9 cellular contexts compared by ENCODE assay signal in genomic region chr3:177694316-177694715, GRCh38.
DNase-seq lines count a peak whose midpoint lies in the region; ATAC-seq, FAIRE-seq and TF ChIP-seq lines count a peak whose summit lies in the region.
"Had no signal": no experiment of that assay in that cellular context is flagged by ENCODE, and none has a peak within 500 bp of the region (broad histone marks: within the 10 kb centered on the region; RNA-seq: fewer than 3 reads in every experiment).

No MANE protein-coding gene starts in this region.

- H3K4me3 ChIP-seq in DOHH2 (ENCODE audit: low read length) (no peak overlapping the region), K562 (no peak overlapping the region)
- H3K4me3 ChIP-seq: MG63 had no signal

- H3K27ac Mint-ChIP-seq in mesothelial cell of epicardium = peak overlapping the region; percentile 93

- TF ChIP-seq CTCF in DOHH2 (IDR thresholded peaks at IDR 0.05; ENCODE audit: low read depth, low read length, poor library complexity, severe bottlenecking) = no peak
- TF ChIP-seq CTCF in K562 (IDR thresholded peaks at IDR 0.05 in 2 of 3, conservative IDR thresholded peaks at IDR 0.05 in 1 of 3; ENCODE audit: insufficient read depth in 2 of 3, low read depth in 1 of 3, low read length in 3 of 3) = no peak
- TF ChIP-seq CTCF in mesothelial cell of epicardium (IDR thresholded peaks at IDR 0.05; ENCODE audit: unreplicated experiment) = no peak

- no peaks in the 10 kb centered on the region for H3K9me1 ChIP-seq in K562 (ENCODE audit: control insufficient read depth, insufficient read depth, low read length)

- no peaks in the 10 kb centered on the region for H3K79me2 ChIP-seq in DOHH2 (ENCODE audit: control insufficient read depth, low read length)
- H3K79me2 ChIP-seq in K562 (ENCODE audit: control insufficient read depth, insufficient read depth, low read length) = no peaks in the 10 kb centered on the region

- H3K27me3 ChIP-seq in DOHH2 (ENCODE audit: control insufficient read depth, low read length) (no peaks in the 10 kb centered on the region), K562 (ENCODE audit: control insufficient read depth in 2 of 2, insufficient read depth in 2 of 2, low read length in 2 of 2) (no peaks in the 10 kb centered on the region)
- H3K27me3 ChIP-seq: MG63 had no signal

- no peak for TF ChIP-seq POLR2A in K562 (conservative IDR thresholded peaks at IDR 0.05)

- peak; percentile 11 for FAIRE-seq in K562 (lab: Jason Lieb, UNC)

- no peak for DNase-seq in K562 (ENCODE audit: extremely low read depth in 1 of 4, low spot score in 3 of 4)
- no peak for DNase-seq in mesothelial cell of epicardium (ENCODE audit: low spot score in 2 of 2, unreplicated experiment in 2 of 2)
- no peak for DNase-seq in activated T-cell treated with anti-CD3 and anti-CD28 coated beads, Interleukin-2, amount 50 U/mL, for 48 hours
- DNase-seq in AG08396 (ENCODE audit: low spot score) = no peak
- DNase-seq: MG63 had no signal

- H3K4me2 ChIP-seq in DOHH2 (ENCODE audit: low read length) (0 out of 2 replicates have a peak overlapping the region, but pooled peaks have one; percentile 16), K562 (ENCODE audit: insufficient read depth, low read length) (no peak overlapping the region)

- peaks cover 2% of the 10 kb centered on the region for H3K9me3 Mint-ChIP-seq in mesothelial cell of epicardium

- H3K9ac ChIP-seq in K562 (ENCODE audit: insufficient read depth in 1 of 2, low read depth in 2 of 2, low read length in 2 of 2) = no peak overlapping the region

- TF ChIP-seq EP300 in K562 (IDR thresholded peaks at IDR 0.05; ENCODE audit: low read length) = no peak

- no peaks in the 10 kb centered on the region for H3K9me2 ChIP-seq in DOHH2 (replicated peaks; ENCODE audit: control insufficient read depth, low read length)

- ATAC-seq in HG03139 (IDR thresholded peaks at IDR 0.05; ENCODE audit: unreplicated experiment) (peak; percentile 74), K562 (no peak), GM18873 (IDR thresholded peaks at IDR 0.05; ENCODE audit: low FRiP score, unreplicated experiment) (no peak), HG02571 (IDR thresholded peaks at IDR 0.05; ENCODE audit: unreplicated experiment) (no peak)

- H3K36me3 Mint-ChIP-seq in mesothelial cell of epicardium = no peaks in the 10 kb centered on the region

- BruUV-seq in K562 (replicated peaks; lab: Mats Ljungman, UMichigan) = no TSS peak

- no peaks in the 10 kb centered on the region for H4K20me1 ChIP-seq in DOHH2 (ENCODE audit: control insufficient read depth, insufficient read depth, low read depth, low read length)
- no peaks in the 10 kb centered on the region for H4K20me1 ChIP-seq in K562 (replicated peaks; ENCODE audit: control insufficient read depth, insufficient read depth, low read length)

- 7% methylated on average over 3 of the region's 3 CpGs for WGBS in K562 (ENCODE audit: insufficient coverage, low coverage, missing lambda C conversion rate)

- H3F3A ChIP-seq in DOHH2 (ENCODE audit: control insufficient read depth, insufficient read depth) = no peaks in the 10 kb centered on the region

- H3K27me3 Mint-ChIP-seq in mesothelial cell of epicardium (ENCODE audit: low read depth) = no peaks in the 10 kb centered on the region

- in situ Hi-C loops in K562 (cut with MboI) = no loop called here

- H3K4me1 ChIP-seq in DOHH2 (ENCODE audit: control insufficient read depth, low read length) = peaks cover 19% of the 10 kb centered on the region
- H3K4me1 ChIP-seq in K562 (replicated peaks in 1 of 2; ENCODE audit: control insufficient read depth in 2 of 2, insufficient read depth in 2 of 2, low read length in 2 of 2) = no peaks in the 10 kb centered on the region

- peaks cover 18% of the 10 kb centered on the region for H3K4me1 Mint-ChIP-seq in mesothelial cell of epicardium

- CTCF ChIA-PET in K562 (lab: Yijun Ruan, JAX; ENCODE audit: low intra/inter-chr PET ratio) = no interaction called here

- intact Hi-C loops in K562 (cut with micrococcal nuclease) = no loop called here

- POLR2A ChIA-PET in K562 (lab: Yijun Ruan, JAX) = interaction anchor here (0.5 to 0.9 kb wide), 3 partner anchors 9 to 753 kb away, joined by 3 read pairs; no protein-coding TSS in a partner anchor

- no peak for TF ChIP-seq RAD21 in K562 (CRISPR knock-in tag; conservative IDR thresholded peaks at IDR 0.05 in 1 of 2, IDR thresholded peaks at IDR 0.05 in 1 of 2)

- no peaks in the 10 kb centered on the region for H3K36me3 ChIP-seq in DOHH2 (ENCODE audit: control insufficient read depth, low read length)
- H3K36me3 ChIP-seq in K562 (ENCODE audit: control insufficient read depth, insufficient read depth, low read length) = no peaks in the 10 kb centered on the region
- H3K36me3 ChIP-seq: MG63 had no signal

- H2AFZ ChIP-seq in K562 (ENCODE audit: low read depth, low read length) = no peak overlapping the region

- no peak overlapping the region for H3K4me3 Mint-ChIP-seq in mesothelial cell of epicardium

- H3K27ac ChIP-seq in DOHH2 (ENCODE audit: low read depth, low read length) = no peak overlapping the region
- no peak overlapping the region for H3K27ac ChIP-seq in K562 (ENCODE audit: extremely low read depth, low read depth, low read length)

- H3K9me3 ChIP-seq in DOHH2 (ENCODE audit: control insufficient read depth, insufficient read depth, low read length) = no peaks in the 10 kb centered on the region
- H3K9me3 ChIP-seq in K562 (replicated peaks; ENCODE audit: control insufficient read depth, insufficient read depth, low read depth, low read length) = no peaks in the 10 kb centered on the region
- H3K9me3 ChIP-seq: MG63 had no signal

TF ChIP-seq in K562, 482 proteins besides CTCF, POLR2A, EP300 and RAD21 (continues in another document):
- TF ChIP-seq CHD7 (IDR thresholded peaks at IDR 0.05; ENCODE audit: low read depth, low read length) (no peak), ZNF384 (IDR thresholded peaks at IDR 0.05; ENCODE audit: low read depth, low read length) (peak; percentile 29; the same call in 1 of the 2 replicates)
